In the genomic region with DNA sequence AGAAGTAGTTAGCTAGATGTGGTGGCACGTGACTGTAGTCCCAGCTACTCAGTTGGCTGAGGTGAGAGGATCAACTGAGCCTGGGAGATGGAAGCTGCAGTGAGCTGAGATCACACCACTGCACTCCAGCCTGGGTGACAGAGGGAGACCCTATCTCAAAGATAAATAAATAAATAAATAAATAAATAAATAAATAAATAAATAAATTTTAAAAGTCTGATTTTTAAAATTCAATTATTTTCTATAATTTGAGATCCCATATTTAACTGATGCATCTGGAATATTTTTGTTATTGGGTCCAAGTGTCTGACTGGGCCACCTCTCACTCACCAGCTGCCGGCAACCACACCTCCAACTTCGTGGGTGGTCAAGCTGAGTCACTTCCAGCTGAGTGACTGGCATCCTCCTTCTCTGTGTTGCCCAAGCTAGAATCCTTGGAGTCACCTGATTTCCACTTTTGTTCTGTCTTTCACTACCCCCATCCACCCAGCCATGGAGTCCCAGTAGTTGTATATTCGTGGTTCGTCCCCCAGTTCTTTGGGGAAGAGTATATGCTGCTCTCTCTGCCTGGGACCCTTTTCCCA, we compare ENCODE assay signal across 14 cellular contexts.
DNase-seq lines count a peak whose midpoint lies in the region; FAIRE-seq and TF ChIP-seq lines count a peak whose summit lies in the region.
"Had no signal": no experiment of that assay in that cellular context is flagged by ENCODE, and none has a peak within 500 bp of the region (broad histone marks: within the 10 kb centered on the region; RNA-seq: fewer than 3 reads in every experiment).

No MANE protein-coding gene starts in this region.

- H3K4me1 ChIP-seq in mesendoderm (ENCODE audit: control insufficient read depth, low read depth, low read length): peaks cover 3% of the 10 kb centered on the region
- H3K4me1 ChIP-seq: body of pancreas had no signal

- H2BK5ac ChIP-seq in mesendoderm (ENCODE audit: low read length): no peak overlapping the region

- peak; percentile 67 for DNase-seq in ELR (ENCODE audit: low read depth)
- peak; percentile 5 for DNase-seq in NB4 (ENCODE audit: low read depth)
- DNase-seq in bronchial epithelial cell (ENCODE audit: low read depth): peak; percentile 78
- peak; percentile 52 for DNase-seq in mesendoderm
- DNase-seq in coronary artery (ENCODE audit: low spot score): no peak
- DNase-seq in KBM-7: no peak
- no peak for DNase-seq in stimulated activated CD4-positive, alpha-beta T cell treated with anti-CD3 and anti-CD28 coated beads, Interleukin-4, amount 100 ng/mL, for 4 hours
- no peak for DNase-seq in SKM-1 (lab: John Stamatoyannopoulos, UW; ENCODE audit: unreplicated experiment)
- DNase-seq: body of pancreas, HFFc6, NCI-H1048, small intestine had no signal

- H3K36me3 ChIP-seq in bronchial epithelial cell (ENCODE audit: control insufficient read depth, insufficient read depth, low read length) (no peaks in the 10 kb centered on the region), mesendoderm (ENCODE audit: control insufficient read depth, insufficient read depth, low read length) (peaks cover 10% of the 10 kb centered on the region)

- no peak overlapping the region for H3K4ac ChIP-seq in mesendoderm (ENCODE audit: low read depth, low read length)

- no peak overlapping the region for H4K8ac ChIP-seq in mesendoderm (ENCODE audit: low read depth, low read length)

- H3K4me2 ChIP-seq in mesendoderm (ENCODE audit: low read length): no peak overlapping the region

- no peak overlapping the region for H3K18ac ChIP-seq in mesendoderm (ENCODE audit: low read length)

- peak overlapping the region; percentile 7 for H3K23ac ChIP-seq in mesendoderm (ENCODE audit: low read length)

- H2AK5ac ChIP-seq in mesendoderm (ENCODE audit: low read length): no peak overlapping the region

- H2BK120ac ChIP-seq in mesendoderm (ENCODE audit: low read depth, low read length): no peak overlapping the region

- in situ Hi-C loops in KBM-7 (cut with MboI; ENCODE audit: low pct_unique_long_range_greater_than_20kb, low sequenced_read_pairs): no loop called here

- no peak overlapping the region for H3K27ac ChIP-seq in mesendoderm (ENCODE audit: low read depth, low read length)
- H3K27ac ChIP-seq in coronary artery: no peak overlapping the region
- H3K27ac ChIP-seq: body of pancreas had no signal

- H3K79me2 ChIP-seq in mesendoderm (ENCODE audit: control insufficient read depth, insufficient read depth, low read length): peaks cover 6% of the 10 kb centered on the region

- H3K56ac ChIP-seq in mesendoderm (ENCODE audit: low read length): no peak overlapping the region

- peaks cover 9% of the 10 kb centered on the region for H3K79me1 ChIP-seq in mesendoderm (ENCODE audit: low read length)

- H3K27me3 ChIP-seq in bronchial epithelial cell (ENCODE audit: control insufficient read depth, insufficient read depth, low read length): no peaks in the 10 kb centered on the region
- H3K27me3 ChIP-seq in mesendoderm (ENCODE audit: insufficient read depth, low read length, poor library complexity): no peaks in the 10 kb centered on the region
- H3K27me3 ChIP-seq: body of pancreas had no signal

- TF ChIP-seq POLR2A in NB4 (IDR thresholded peaks at IDR 0.05; ENCODE audit: extremely low read depth, insufficient read length): no peak

- H2BK15ac ChIP-seq in mesendoderm (replicated peaks; ENCODE audit: low read depth): no peak overlapping the region

- no peak overlapping the region for H4K5ac ChIP-seq in mesendoderm (ENCODE audit: low read length)

- no peak overlapping the region for H3K4me3 ChIP-seq in NB4 (ENCODE audit: low read depth, low read length)
- no peak overlapping the region for H3K4me3 ChIP-seq in bronchial epithelial cell (ENCODE audit: low read depth, low read length)
- no peak overlapping the region for H3K4me3 ChIP-seq in mesendoderm (ENCODE audit: low read length)
- no peak overlapping the region for H3K4me3 ChIP-seq in coronary artery
- H3K4me3 ChIP-seq: body of pancreas, lung had no signal

- peak; percentile 36 for FAIRE-seq in bronchial epithelial cell (lab: Jason Lieb, UNC)
- FAIRE-seq: GM18507, small intestine had no signal

- H3K9ac ChIP-seq in mesendoderm (ENCODE audit: low read length): no peak overlapping the region

- no peak for TF ChIP-seq CTCF in NB4 (IDR thresholded peaks at IDR 0.05; ENCODE audit: low read depth, low read length)
- TF ChIP-seq CTCF in bronchial epithelial cell (IDR thresholded peaks at IDR 0.05; ENCODE audit: insufficient read depth, low read length, severe bottlenecking): no peak
- TF ChIP-seq CTCF in coronary artery (IDR thresholded peaks at IDR 0.05): no peak

- no CpG with 5 or more reads among the region's 5 CpGs for WGBS in mesendoderm (ENCODE audit: extremely low coverage, insufficient coverage, low lambda C conversion rate)

Comparison
In these comparisons a context has a peak if more than half of its experiments do, and no peak if none do; other contexts are left out.
1. DNase-seq: peak in ELR (single experiment), NB4 (single experiment), bronchial epithelial cell (single experiment) and mesendoderm (single experiment); none in coronary artery (single experiment), KBM-7 (single experiment), stimulated activated CD4-positive, alpha-beta T cell treated with anti-CD3 and anti-CD28 coated beads, Interleukin-4, amount 100 ng/mL, for 4 hours (0 of 2) and SKM-1 (single experiment).